7 cellular contexts compared by ENCODE assay signal in genomic region chr20:5191829-5192569, GRCh38.
A peak's percentile ranks its signal among the peaks of the same experiment; 100 is the strongest.
DNase-seq lines count a peak whose midpoint lies in the region; TF ChIP-seq lines count a peak whose summit lies in the region.

No MANE protein-coding gene starts in this region.

- H3K4me3 ChIP-seq in WI38 (ENCODE audit: low read depth, low read length): no peak overlapping the region
- H3K4me3 ChIP-seq in endodermal cell (ENCODE audit: low read length): no peak overlapping the region
- no peak overlapping the region for H3K4me3 ChIP-seq in mesendoderm (ENCODE audit: low read length)
- H3K4me3 ChIP-seq in transverse colon: no peak overlapping the region

- H3K27ac Mint-ChIP-seq in HFFc6: peak overlapping the region; percentile 42
- H3K27ac Mint-ChIP-seq in endodermal cell: peak overlapping the region; percentile 82

- H2AK5ac ChIP-seq in mesendoderm (ENCODE audit: low read length): no peak overlapping the region

- DNase-seq in GDM1 (lab: John Stamatoyannopoulos, UW): peak; percentile 50
- peak; percentile 73 for DNase-seq in HFFc6
- DNase-seq in NCI-H2171 treated with DMSO at 0.1 percent for 48 hours (lab: John Stamatoyannopoulos, UW): peak; percentile 87
- DNase-seq in endodermal cell: peak; percentile 75
- DNase-seq in mesendoderm: peak; percentile 78
- peak; percentile 31 for DNase-seq in transverse colon

- H3K9me3 Mint-ChIP-seq in HFFc6 (no peaks in the 10 kb centered on the region), endodermal cell (no peaks in the 10 kb centered on the region)

- no peak overlapping the region for H4K5ac ChIP-seq in mesendoderm (ENCODE audit: low read length)

- H2BK5ac ChIP-seq in mesendoderm (ENCODE audit: low read length): no peak overlapping the region

- no peak overlapping the region for H3K4ac ChIP-seq in mesendoderm (ENCODE audit: low read depth, low read length)

- no peaks in the 10 kb centered on the region for H3K79me2 ChIP-seq in mesendoderm (ENCODE audit: control insufficient read depth, insufficient read depth, low read length)

- no peaks in the 10 kb centered on the region for H3K79me1 ChIP-seq in mesendoderm (ENCODE audit: low read length)

- H3K18ac ChIP-seq in mesendoderm (ENCODE audit: low read length): no peak overlapping the region

- H3K9me3 ChIP-seq in endodermal cell (ENCODE audit: control insufficient read depth, low read length): no peaks in the 10 kb centered on the region
- H3K9me3 ChIP-seq in transverse colon: no peaks in the 10 kb centered on the region

- in situ Hi-C loops in transverse colon (cut with MboI; ENCODE audit: low pct_ligation_motif_present in 1 of 4, low pct_unique_long_range_greater_than_20kb in 1 of 4, low sequenced_read_pairs in 3 of 4): no loop called here

- WGBS in endodermal cell (ENCODE audit: insufficient coverage in 1 of 2, insufficient read length in 1 of 2), 2 experiments: 71 to 74% methylated on average over 6 to 9 of the region's 9 CpGs
- WGBS in mesendoderm (ENCODE audit: extremely low coverage, insufficient coverage, low lambda C conversion rate): no CpG with 5 or more reads among the region's 9 CpGs
- 35 to 80% methylated on average over 1 to 9 of the region's 9 CpGs for WGBS in transverse colon (ENCODE audit: low coverage in 1 of 2), 2 donors

- no peak overlapping the region for H3K4me2 ChIP-seq in mesendoderm (ENCODE audit: low read length)

- peaks cover 20% of the 10 kb centered on the region for H3K4me1 Mint-ChIP-seq in HFFc6 (ENCODE audit: low read depth)
- H3K4me1 Mint-ChIP-seq in endodermal cell: peaks cover 9% of the 10 kb centered on the region

- H3K23ac ChIP-seq in mesendoderm (ENCODE audit: low read length): no peak overlapping the region

- H3K36me3 Mint-ChIP-seq in HFFc6 (ENCODE audit: low read depth): no peaks in the 10 kb centered on the region
- peaks cover 41% of the 10 kb centered on the region for H3K36me3 Mint-ChIP-seq in endodermal cell (ENCODE audit: low read depth)

- no peak for TF ChIP-seq EP300 in transverse colon (IDR thresholded peaks at IDR 0.05; ENCODE audit: low read depth)

- no peak overlapping the region for H2BK120ac ChIP-seq in mesendoderm (ENCODE audit: low read depth, low read length)

- H3K4me3 Mint-ChIP-seq in HFFc6 (no peak overlapping the region), endodermal cell (no peak overlapping the region)

- H3K27ac ChIP-seq in endodermal cell (ENCODE audit: low read depth, low read length) (peak overlapping the region; percentile 26), mesendoderm (ENCODE audit: low read depth, low read length) (no peak overlapping the region), transverse colon (peak overlapping the region; percentile 22 to 66 (median 50))

- H3K27me3 Mint-ChIP-seq in HFFc6 (ENCODE audit: insufficient read depth) (no peaks in the 10 kb centered on the region; the same call in none of the 2 replicates), endodermal cell (ENCODE audit: insufficient read depth) (no peaks in the 10 kb centered on the region)

- H3K27me3 ChIP-seq in endodermal cell (ENCODE audit: control insufficient read depth, insufficient read depth, low read length, poor library complexity, severe bottlenecking): no peaks in the 10 kb centered on the region
- H3K27me3 ChIP-seq in mesendoderm (ENCODE audit: insufficient read depth, low read length, poor library complexity): no peaks in the 10 kb centered on the region
- H3K27me3 ChIP-seq in transverse colon: no peaks in the 10 kb centered on the region

- H2BK15ac ChIP-seq in mesendoderm (replicated peaks; ENCODE audit: low read depth): no peak overlapping the region

- H3K36me3 ChIP-seq in endodermal cell (ENCODE audit: control insufficient read depth, insufficient read depth, low read length) (peaks cover 90% of the 10 kb centered on the region), mesendoderm (ENCODE audit: control insufficient read depth, insufficient read depth, low read length) (peaks cover 7% of the 10 kb centered on the region), transverse colon (peaks cover 0 to 28% (median 9%) of the 10 kb centered on the region in 4 donors)

- intact Hi-C loops in transverse colon (cut with DNase I; ENCODE audit: low total_unique reads): no loop called here

- H3K4me1 ChIP-seq in endodermal cell (ENCODE audit: control insufficient read depth, insufficient read depth, low read length): no peaks in the 10 kb centered on the region
- no peaks in the 10 kb centered on the region for H3K4me1 ChIP-seq in mesendoderm (ENCODE audit: control insufficient read depth, low read depth, low read length)
- H3K4me1 ChIP-seq in transverse colon: peaks cover 3 to 12% (median 6%) of the 10 kb centered on the region in 4 donors

- no peak overlapping the region for H4K8ac ChIP-seq in mesendoderm (ENCODE audit: low read depth, low read length)

- H3K9ac ChIP-seq in endodermal cell (ENCODE audit: extremely low read depth, low read length, poor library complexity, severe bottlenecking) (no peak overlapping the region), mesendoderm (ENCODE audit: low read length) (no peak overlapping the region)

- TF ChIP-seq CTCF in HFFc6 (IDR thresholded peaks at IDR 0.05) (peak; percentile 87), WI38 (IDR thresholded peaks at IDR 0.05; ENCODE audit: low read depth, low read length) (peak; percentile 53; the same call in 1 of the 2 replicates), endodermal cell (conservative IDR thresholded peaks at IDR 0.05) (peak; percentile 88), transverse colon (IDR thresholded peaks at IDR 0.05) (peak; percentile 67 to 83 (median 74))

- no peak overlapping the region for H3K56ac ChIP-seq in mesendoderm (ENCODE audit: low read length)

- no peak for TF ChIP-seq POLR2A in transverse colon (IDR thresholded peaks at IDR 0.05)

Comparison
In these comparisons a context has a peak if more than half of its experiments do, and no peak if none do; other contexts are left out.
1. DNase-seq: peak in every context shown above with its lines; median percentile 87 in NCI-H2171 treated with DMSO at 0.1 percent for 48 hours; 78 in mesendoderm; 75 in endodermal cell; 73 in HFFc6; 50 in GDM1; 31 in transverse colon.